In genomic region chr3:57982561-57983243, GRCh38 we compare ENCODE assay signal across 15 cellular contexts. TPM values are rescaled to one million over a fixed set of nuclear protein-coding genes. Genes with fewer than 3 reads are reported as not detected.
DNase-seq lines count a peak whose midpoint lies in the region; ATAC-seq and TF ChIP-seq lines count a peak whose summit lies in the region.
"Had no signal": no experiment of that assay in that cellular context is flagged by ENCODE, and none has a peak within 500 bp of the region (broad histone marks: within the 10 kb centered on the region; RNA-seq: fewer than 3 reads in every experiment).

No MANE protein-coding gene starts in this region.

- no peaks in the 10 kb centered on the region for H3K36me3 Mint-ChIP-seq in T-helper 1 cell treated with Interleukin-12 subunit alpha and Interleukin-12 subunit beta and Interleukin-4 antibody, amounts not matched to agents 30 μg/mL and 1 μg/mL, for 36 hours (ENCODE audit: low read depth)
- no peaks in the 10 kb centered on the region for H3K36me3 Mint-ChIP-seq in memory B cell

- TF ChIP-seq POLR2A in uterus (IDR thresholded peaks at IDR 0.05): no peak

- H3K27me3 Mint-ChIP-seq in T-helper 1 cell treated with Interleukin-12 subunit alpha and Interleukin-12 subunit beta and Interleukin-4 antibody, amounts not matched to agents 30 μg/mL and 1 μg/mL, for 36 hours (ENCODE audit: low read depth): no peaks in the 10 kb centered on the region
- H3K27me3 Mint-ChIP-seq in memory B cell: no peaks in the 10 kb centered on the region
- H3K27me3 Mint-ChIP-seq: naive thymus-derived CD4-positive, alpha-beta T cell had no signal

- no peaks in the 10 kb centered on the region for H3K36me3 ChIP-seq in uterus
- H3K36me3 ChIP-seq: right lobe of liver, suprapubic skin had no signal

- intact Hi-C loops in uterus (cut with DNase I; ENCODE audit: low total_unique reads): no loop called here

- no peak for TF ChIP-seq CTCF in HL-60 (IDR thresholded peaks at IDR 0.05; ENCODE audit: insufficient read depth, low read length)
- no peak for TF ChIP-seq CTCF in uterus (IDR thresholded peaks at IDR 0.05)

- ATAC-seq in memory B cell (ENCODE audit: low read depth): no peak

- H3K4me1 Mint-ChIP-seq in T-helper 1 cell treated with Interleukin-12 subunit alpha and Interleukin-12 subunit beta and Interleukin-4 antibody, amounts not matched to agents 30 μg/mL and 1 μg/mL, for 36 hours (ENCODE audit: low read depth): peaks cover 23% of the 10 kb centered on the region
- H3K4me1 Mint-ChIP-seq in memory B cell: peaks cover 22% of the 10 kb centered on the region

- H3K9me3 ChIP-seq in uterus: no peaks in the 10 kb centered on the region
- H3K9me3 ChIP-seq: right lobe of liver, suprapubic skin had no signal

- H3K27me3 ChIP-seq in HL-60 (ENCODE audit: insufficient read depth, poor library complexity, severe bottlenecking) (no peaks in the 10 kb centered on the region), uterus (no peaks in the 10 kb centered on the region)
- H3K27me3 ChIP-seq: right lobe of liver, suprapubic skin had no signal

- H3K27ac ChIP-seq in HL-60 (replicated peaks) (peak overlapping the region; percentile 58), uterus (peak overlapping the region in 1 of 2 donors; percentile 57)
- H3K27ac ChIP-seq: SK-N-MC, suprapubic skin had no signal

- DNase-seq in T-helper 1 cell (no peak), HL-60 (ENCODE audit: low read depth in 1 of 2, low spot score in 1 of 2) (no peak), SKM-1 (lab: John Stamatoyannopoulos, UW; ENCODE audit: unreplicated experiment) (peak; percentile 52), memory B cell (ENCODE audit: low spot score in 2 of 2) (no peak), uterus (no peak), NCI-H1092 (lab: John Stamatoyannopoulos, UW) (no peak)
- no peak for DNase-seq in activated CD4-positive, CD25-positive, alpha-beta regulatory T cell (lab: John Stamatoyannopoulos, UW)
- DNase-seq: 8988T; naive thymus-derived CD4-positive, alpha-beta T cell; NCI-H1105 treated with DMSO at 0.1 percent for 48 hours; NCI-H524 treated with DMSO at 0.1 percent for 48 hours; right lobe of liver had no signal

- H3K4me1 ChIP-seq in uterus: peaks cover 0 to 3% of the 10 kb centered on the region in 2 donors

- H3K4me3 ChIP-seq in HL-60 (replicated peaks; ENCODE audit: insufficient read depth, low read length) (no peak overlapping the region), uterus (no peak overlapping the region)
- H3K4me3 ChIP-seq: right lobe of liver, SK-N-MC, suprapubic skin had no signal

- no peak overlapping the region for H3K4me3 Mint-ChIP-seq in T-helper 1 cell treated with Interleukin-12 subunit alpha and Interleukin-12 subunit beta and Interleukin-4 antibody, amounts not matched to agents 30 μg/mL and 1 μg/mL, for 36 hours
- H3K4me3 Mint-ChIP-seq in memory B cell: peak overlapping the region; percentile 31

- no peaks in the 10 kb centered on the region for H3K9me3 Mint-ChIP-seq in T-helper 1 cell treated with Interleukin-12 subunit alpha and Interleukin-12 subunit beta and Interleukin-4 antibody, amounts not matched to agents 30 μg/mL and 1 μg/mL, for 36 hours
- H3K9me3 Mint-ChIP-seq in memory B cell: no peaks in the 10 kb centered on the region
- H3K9me3 Mint-ChIP-seq: naive thymus-derived CD4-positive, alpha-beta T cell had no signal

- H3K27ac Mint-ChIP-seq in T-helper 1 cell treated with Interleukin-12 subunit alpha and Interleukin-12 subunit beta and Interleukin-4 antibody, amounts not matched to agents 30 μg/mL and 1 μg/mL, for 36 hours: peak overlapping the region; percentile 94
- peak overlapping the region; percentile 13 for H3K27ac Mint-ChIP-seq in memory B cell

RNA-seq across cellular contexts. Expression of gene FLNB, which starts 25.5 kb away (rescaled TPM):
- 100 to 1,000 TPM in 3 of 4 donors, 10 to 100 TPM in 1; 52.4 to 283 (median 148) TPM for total RNA-seq in uterus
